Comparison of ENCODE assay signal across 8 cellular contexts in the genomic region with DNA sequence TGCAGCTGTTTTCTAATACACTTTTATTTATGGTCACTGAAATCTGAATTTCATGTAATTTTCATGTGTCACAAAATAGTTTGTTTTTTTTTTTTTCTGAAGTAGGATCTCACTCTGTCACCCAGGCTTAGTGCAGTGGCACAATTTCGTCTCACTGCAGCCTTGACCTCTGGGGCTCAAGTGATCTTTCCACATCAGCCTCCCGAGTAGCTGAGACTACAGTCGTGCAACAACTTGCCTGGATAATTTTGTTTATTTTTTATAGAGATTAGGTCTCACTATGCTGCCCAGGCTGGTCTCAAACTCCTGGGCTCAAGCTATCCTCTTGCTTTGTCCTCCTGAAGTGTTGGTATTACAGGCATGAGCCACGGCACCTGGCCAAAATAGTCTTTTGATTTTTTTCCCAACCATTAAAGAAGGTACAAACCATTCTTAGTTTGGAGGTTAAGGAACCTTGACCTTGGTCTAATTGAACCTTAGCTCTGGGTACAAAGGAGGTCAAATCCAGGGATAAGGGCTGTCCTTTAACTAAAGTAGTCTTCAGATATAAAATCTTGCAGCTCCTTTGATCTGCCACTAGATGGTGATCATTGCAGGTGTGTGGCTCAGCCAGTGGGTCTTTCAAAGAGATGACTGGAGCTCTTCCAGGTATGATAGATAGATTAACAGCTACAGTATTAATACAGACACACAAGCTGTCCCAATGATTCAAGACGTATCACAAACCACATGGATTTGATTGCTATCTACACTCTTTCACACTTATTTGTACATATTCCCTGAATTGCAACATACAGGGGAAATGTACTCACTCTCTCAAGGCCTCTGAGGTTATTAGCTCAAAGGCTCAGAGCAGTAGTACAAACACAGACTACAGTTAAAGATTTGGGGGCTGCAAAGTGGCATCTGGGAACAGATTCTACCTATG. TPM values are rescaled to one million over a fixed set of nuclear protein-coding genes. Genes with fewer than 3 reads are reported as not detected.
A peak's percentile ranks its signal among the peaks of the same experiment; 100 is the strongest.
DNase-seq lines count a peak whose midpoint lies in the region; ATAC-seq and TF ChIP-seq lines count a peak whose summit lies in the region.

No MANE protein-coding gene starts in this region.

- no peaks in the 10 kb centered on the region for H3K9me3 Mint-ChIP-seq in type B pancreatic cell

- H3K4me2 ChIP-seq in OCI-LY1 (ENCODE audit: low read length): no peak overlapping the region

- H3K27me3 ChIP-seq in OCI-LY1 (ENCODE audit: insufficient read depth, low read length) (no peaks in the 10 kb centered on the region), brain microvascular endothelial cell (replicated peaks) (no peaks in the 10 kb centered on the region)

- H3K9ac ChIP-seq in OCI-LY1 (ENCODE audit: low read length): no peak overlapping the region

- peaks cover 9% of the 10 kb centered on the region for H3K4me1 ChIP-seq in OCI-LY1 (ENCODE audit: insufficient read depth, low read length, severe bottlenecking)

- H3K27ac ChIP-seq in OCI-LY1 (ENCODE audit: low read depth, low read length, poor library complexity, severe bottlenecking) (no peak overlapping the region), brain microvascular endothelial cell (no peak overlapping the region)

- H3K36me3 ChIP-seq in OCI-LY1 (ENCODE audit: insufficient read depth, low read length) (no peaks in the 10 kb centered on the region; the same call in 1 of the 2 replicates), brain microvascular endothelial cell (replicated peaks) (no peaks in the 10 kb centered on the region)

- H3K4me3 Mint-ChIP-seq in type B pancreatic cell: no peak overlapping the region

- H3K27ac Mint-ChIP-seq in type B pancreatic cell: no peak overlapping the region

- H2AFZ ChIP-seq in OCI-LY1 (ENCODE audit: low read length): no peak overlapping the region

- DNase-seq in COR-L47 (lab: John Stamatoyannopoulos, UW) (peak; percentile 38), HuH-7.5 (ENCODE audit: low spot score) (peak; percentile 76), brain microvascular endothelial cell (peak; percentile 5), left colon (no peak), type B pancreatic cell (ENCODE audit: extremely low spot score, unreplicated experiment) (no peak)

- H3K79me2 ChIP-seq in OCI-LY1 (ENCODE audit: insufficient read depth, low read length): no peaks in the 10 kb centered on the region

- H3K4me3 ChIP-seq in OCI-LY1 (ENCODE audit: low read depth, low read length, poor library complexity, severe bottlenecking) (no peak overlapping the region), brain microvascular endothelial cell (ENCODE audit: low read depth, low read length) (no peak overlapping the region)

- no peaks in the 10 kb centered on the region for H3K9me3 ChIP-seq in OCI-LY1 (ENCODE audit: low read length)

- no peaks in the 10 kb centered on the region for H3K27me3 Mint-ChIP-seq in type B pancreatic cell

- ATAC-seq in GM18868 (IDR thresholded peaks at IDR 0.05; ENCODE audit: unreplicated experiment): peak; percentile 45
- ATAC-seq in left colon: peak; percentile 31
- ATAC-seq in HG02623 (IDR thresholded peaks at IDR 0.05; ENCODE audit: unreplicated experiment): no peak

- TF ChIP-seq CTCF in OCI-LY1 (IDR thresholded peaks at IDR 0.05; ENCODE audit: low read length): peak; percentile 79
- peak; percentile 84 for TF ChIP-seq CTCF in brain microvascular endothelial cell (IDR thresholded peaks at IDR 0.05; ENCODE audit: low read depth, low read length, missing control alignments)
- TF ChIP-seq CTCF in type B pancreatic cell (conservative IDR thresholded peaks at IDR 0.05): peak; percentile 83

- no peaks in the 10 kb centered on the region for H3F3A ChIP-seq in OCI-LY1 (ENCODE audit: insufficient read depth, low read length)

- peaks cover 19% of the 10 kb centered on the region for H3K4me1 Mint-ChIP-seq in type B pancreatic cell (ENCODE audit: unreplicated experiment)

- intact Hi-C loops in left colon (cut with DNase I, micrococcal nuclease): loop anchor here in 1 of 2 donors (10.0 kb wide), 1 partner anchor 105 kb away; no protein-coding TSS in a partner anchor

- no peaks in the 10 kb centered on the region for H3K36me3 Mint-ChIP-seq in type B pancreatic cell

- no peaks in the 10 kb centered on the region for H3K9me2 ChIP-seq in OCI-LY1 (ENCODE audit: low read depth, low read length)

- H4K20me1 ChIP-seq in OCI-LY1 (ENCODE audit: insufficient read depth, low read length): no peaks in the 10 kb centered on the region

- in situ Hi-C loops in brain microvascular endothelial cell (cut with HindIII; ENCODE audit: low pct_ligation_motif_present, low sequenced_read_pairs): no loop called here

RNA-seq across cellular contexts. Expression of a gene that starts 4.7 kb away (rescaled TPM):
- total RNA-seq in left colon: 10 to 100 TPM; 41.5 to 58.4 TPM
- 18.6 and 18.7 TPM in 2 replicates for total RNA-seq in type B pancreatic cell (ENCODE audit: low replicate concordance)

RNA-seq across cellular contexts. Expression of a gene that starts 7.4 kb away (rescaled TPM):
- total RNA-seq in left colon (under 1 TPM in 1 of 2 donors, not detected in 1; 0.45 TPM), type B pancreatic cell (ENCODE audit: low replicate concordance) (0.87 TPM in 1 of 2 replicates, not detected in the other)

RNA-seq across cellular contexts. Expression of a gene that starts 43.9 kb away (rescaled TPM):
- total RNA-seq in left colon (10 to 100 TPM in 1 of 2 donors, 1 to 10 TPM in 1; 5.0 to 15.7 TPM), type B pancreatic cell (ENCODE audit: low replicate concordance) (4.9 and 18.8 TPM in 2 replicates)

Comparison
In these comparisons a context has a peak if more than half of its experiments do, and no peak if none do; other contexts are left out.
1. DNase-seq: peak in COR-L47 (single experiment), HuH-7.5 (single experiment) and brain microvascular endothelial cell (single experiment); none in left colon (0 of 2) and type B pancreatic cell (single experiment).
2. Peak in every context shown above with its lines, with median percentiles within 50 percentile points of each other: CTCF ChIP-seq.